ENCODE assay signal across 20 cellular contexts in genomic region chr17:14333506-14333905, GRCh38. TPM values are rescaled to one million over a fixed set of nuclear protein-coding genes. Genes with fewer than 3 reads are reported as not detected.
DNase-seq lines count a peak whose midpoint lies in the region; ATAC-seq, FAIRE-seq and TF ChIP-seq lines count a peak whose summit lies in the region.
"Had no signal": no experiment of that assay in that cellular context is flagged by ENCODE, and none has a peak within 500 bp of the region (broad histone marks: within the 10 kb centered on the region; RNA-seq: fewer than 3 reads in every experiment).

No MANE protein-coding gene starts in this region.

- no peak for ATAC-seq in natural killer cell
- ATAC-seq in natural killer cell treated with Interleukin-12 subunit alpha and Interleukin-12 subunit beta and Interleukin-15 and Interleukin-18, amount 100 ng/mL, for 72 hours: no peak
- ATAC-seq in effector memory CD8-positive, alpha-beta T cell (replicated peaks): no peak
- ATAC-seq in HG03025 (IDR thresholded peaks at IDR 0.05; ENCODE audit: low FRiP score, unreplicated experiment): no peak

- no peak overlapping the region for H3K9ac ChIP-seq in H9 (ENCODE audit: extremely low read depth, insufficient read length, low read length)
- H3K9ac ChIP-seq: GM23248, KMS-11 had no signal

- TF ChIP-seq CTCF in natural killer cell (IDR thresholded peaks at IDR 0.05) (no peak), H9 (conservative IDR thresholded peaks at IDR 0.05) (no peak), tibial nerve (IDR thresholded peaks at IDR 0.05) (no peak)

- H2BK120ac ChIP-seq in H9 (ENCODE audit: low read depth, low read length, poor library complexity, severe bottlenecking): no peak overlapping the region

- DNase-seq in natural killer cell: no peak
- no peak for DNase-seq in natural killer cell treated with Interleukin-12 subunit alpha and Interleukin-12 subunit beta and Interleukin-15 and Interleukin-18, amount 100 ng/mL, for 72 hours (ENCODE audit: low spot score)
- no peak for DNase-seq in H9
- no peak for DNase-seq in effector memory CD8-positive, alpha-beta T cell
- DNase-seq in GM12891 (ENCODE audit: insufficient read length, low spot score): no peak
- DNase-seq in tibial nerve (ENCODE audit: low spot score in 2 of 2): no peak
- DNase-seq: Caco-2, MV-4-11, NCI-H1417, NCI-H187, NCI-H2107, NCI-H510A, NCI-H748 treated with DMSO at 0.1 percent for 48 hours, Right ventricle myocardium superior had no signal

- H3K27ac ChIP-seq in H9 (ENCODE audit: insufficient read length, low read depth, low read length) (no peak overlapping the region), tibial nerve (no peak overlapping the region)
- H3K27ac ChIP-seq: C4-2B, GM23248, KMS-11 had no signal

- no peak overlapping the region for H4K5ac ChIP-seq in H9 (ENCODE audit: insufficient read length, low read depth, low read length)

- FAIRE-seq in GM12891 (lab: Jason Lieb, UNC): no peak
- FAIRE-seq: G401.6, RCC 7860 had no signal

- H3K79me1 ChIP-seq in H9 (ENCODE audit: insufficient read depth, low read depth, low read length, poor library complexity, severe bottlenecking): no peaks in the 10 kb centered on the region

- H3K4ac ChIP-seq in H9 (ENCODE audit: low read depth, low read length): no peak overlapping the region

- H3K4me3 Mint-ChIP-seq in natural killer cell (no peak overlapping the region), H9 (no peak overlapping the region)
- H3K4me3 Mint-ChIP-seq in natural killer cell treated with Interleukin-12 subunit alpha and Interleukin-12 subunit beta and Interleukin-15 and Interleukin-18, amount 100 ng/mL, for 72 hours: no peak overlapping the region
- no peak overlapping the region for H3K4me3 Mint-ChIP-seq in effector memory CD8-positive, alpha-beta T cell

- no peak for TF ChIP-seq POLR2A in GM12891 (IDR thresholded peaks at IDR 0.05; ENCODE audit: low read depth, low read length)
- no peak for TF ChIP-seq POLR2A in tibial nerve (IDR thresholded peaks at IDR 0.05)

- H3K14ac ChIP-seq in H9 (ENCODE audit: insufficient read depth, low read length): no peak overlapping the region

- H3K27ac Mint-ChIP-seq in natural killer cell (peak overlapping the region; percentile 45 to 78), H9 (no peak overlapping the region)
- peak overlapping the region in 1 of 2 donors; percentile 75 for H3K27ac Mint-ChIP-seq in natural killer cell treated with Interleukin-12 subunit alpha and Interleukin-12 subunit beta and Interleukin-15 and Interleukin-18, amount 100 ng/mL, for 72 hours
- peak overlapping the region; percentile 6 to 77 for H3K27ac Mint-ChIP-seq in effector memory CD8-positive, alpha-beta T cell

- intact Hi-C loops in natural killer cell (cut with micrococcal nuclease): no loop called here

- H2BK5ac ChIP-seq in H9 (ENCODE audit: insufficient read length, low read length): no peak overlapping the region

- no CpG with 5 or more reads among the region's 7 CpGs for WGBS in H9 (ENCODE audit: extremely low coverage, insufficient read length, low lambda C conversion rate)
- WGBS in tibial nerve, 2 donors: 92 to 96% methylated on average over 7 of the region's 7 CpGs

- H3K27me3 Mint-ChIP-seq in natural killer cell (ENCODE audit: low read depth in 2 of 2): no peaks in the 10 kb centered on the region
- H3K27me3 Mint-ChIP-seq in natural killer cell treated with Interleukin-12 subunit alpha and Interleukin-12 subunit beta and Interleukin-15 and Interleukin-18, amount 100 ng/mL, for 72 hours: no peaks in the 10 kb centered on the region
- peaks cover 10% of the 10 kb centered on the region for H3K27me3 Mint-ChIP-seq in H9 (ENCODE audit: low read depth)
- H3K27me3 Mint-ChIP-seq in effector memory CD8-positive, alpha-beta T cell: no peaks in the 10 kb centered on the region

- H3K4me1 Mint-ChIP-seq in natural killer cell (peaks cover 83 to 90% of the 10 kb centered on the region in 2 donors), H9 (peaks cover 49 to 58% of the 10 kb centered on the region in 2 experiments)
- H3K4me1 Mint-ChIP-seq in natural killer cell treated with Interleukin-12 subunit alpha and Interleukin-12 subunit beta and Interleukin-15 and Interleukin-18, amount 100 ng/mL, for 72 hours (ENCODE audit: low read depth in 2 of 2): peaks cover 59 to 70% of the 10 kb centered on the region in 2 donors
- H3K4me1 Mint-ChIP-seq in effector memory CD8-positive, alpha-beta T cell (ENCODE audit: low read depth in 2 of 2): peaks cover 50 to 56% of the 10 kb centered on the region in 2 donors

- no peak overlapping the region for H4K91ac ChIP-seq in H9 (ENCODE audit: insufficient read length, low read depth, low read length)

- H4K20me1 ChIP-seq in H9 (ENCODE audit: control insufficient read depth, insufficient read depth, insufficient read length): no peaks in the 10 kb centered on the region

- H3K4me3 ChIP-seq in tibial nerve: no peak overlapping the region
- H3K4me3 ChIP-seq: GM23248 had no signal

- peaks cover 14% of the 10 kb centered on the region; the same call in 1 of the 2 replicates for H3K4me1 ChIP-seq in H9 (ENCODE audit: insufficient read depth, low read length)
- H3K4me1 ChIP-seq in tibial nerve: no peaks in the 10 kb centered on the region
- H3K4me1 ChIP-seq: Caco-2 had no signal

- no peak overlapping the region for H2BK12ac ChIP-seq in H9 (ENCODE audit: insufficient read length, low read depth, low read length)

- peak overlapping the region; percentile 17 for H3K18ac ChIP-seq in H9 (ENCODE audit: insufficient read length, low read depth, low read length)

- no peak overlapping the region for H4K8ac ChIP-seq in H9 (replicated peaks; ENCODE audit: insufficient read length, low read depth, low read length)

- H3K27me3 ChIP-seq in H9 (ENCODE audit: insufficient read depth, low read length): no peaks in the 10 kb centered on the region
- no peaks in the 10 kb centered on the region for H3K27me3 ChIP-seq in tibial nerve

- H3K79me2 ChIP-seq in H9 (ENCODE audit: insufficient read depth, low read length): 0 out of 2 replicates have a peak, but pooled peaks cover 2% of the 10 kb centered on the region

- no peak overlapping the region for H2BK15ac ChIP-seq in H9 (ENCODE audit: low read depth, low read length)

- H2AK5ac ChIP-seq in H9 (ENCODE audit: insufficient read length, low read length): no peak overlapping the region

- H3K23ac ChIP-seq in H9 (ENCODE audit: insufficient read length, low read depth, low read length): no peak overlapping the region

- H3K36me3 Mint-ChIP-seq in natural killer cell: no peaks in the 10 kb centered on the region
- H3K36me3 Mint-ChIP-seq in natural killer cell treated with Interleukin-12 subunit alpha and Interleukin-12 subunit beta and Interleukin-15 and Interleukin-18, amount 100 ng/mL, for 72 hours: no peaks in the 10 kb centered on the region
- H3K36me3 Mint-ChIP-seq in H9 (ENCODE audit: insufficient read depth in 1 of 3, low read depth in 3 of 3): peaks cover 0 to 2% (median 0%) of the 10 kb centered on the region in 3 experiments; a peak in 2 of 7 replicates
- H3K36me3 Mint-ChIP-seq in effector memory CD8-positive, alpha-beta T cell (ENCODE audit: insufficient read depth): peaks cover 3% of the 10 kb centered on the region

- H2AFZ ChIP-seq in H9 (ENCODE audit: low read length): no peak overlapping the region
- H2AFZ ChIP-seq: GM23248 had no signal

- H3K9me3 Mint-ChIP-seq in natural killer cell: no peaks in the 10 kb centered on the region
- no peaks in the 10 kb centered on the region for H3K9me3 Mint-ChIP-seq in natural killer cell treated with Interleukin-12 subunit alpha and Interleukin-12 subunit beta and Interleukin-15 and Interleukin-18, amount 100 ng/mL, for 72 hours
- H3K9me3 Mint-ChIP-seq in H9: no peaks in the 10 kb centered on the region
- H3K9me3 Mint-ChIP-seq in effector memory CD8-positive, alpha-beta T cell: no peaks in the 10 kb centered on the region

- no peak overlapping the region for H2BK20ac ChIP-seq in H9 (ENCODE audit: low read depth, low read length, poor library complexity, severe bottlenecking)

- H3K9me3 ChIP-seq in H9 (ENCODE audit: control insufficient read depth, low read depth, low read length) (no peaks in the 10 kb centered on the region), tibial nerve (no peaks in the 10 kb centered on the region)
- H3K9me3 ChIP-seq: Caco-2 had no signal

- H3K56ac ChIP-seq in H9 (ENCODE audit: insufficient read length, low read depth, low read length): no peak overlapping the region

- H3K36me3 ChIP-seq in tibial nerve: no peaks in the 10 kb centered on the region

- H3T11ph ChIP-seq in H9 (ENCODE audit: low read length): no peak overlapping the region

- no peak overlapping the region for H3K4me2 ChIP-seq in H9 (ENCODE audit: insufficient read depth, insufficient read length, low read length)
- H3K4me2 ChIP-seq: KMS-11 had no signal

- no peak for TF ChIP-seq EP300 in tibial nerve (IDR thresholded peaks at IDR 0.05)

- H3K23me2 ChIP-seq in H9 (ENCODE audit: insufficient read length, low read depth, low read length, poor library complexity, severe bottlenecking): no peaks in the 10 kb centered on the region

TF ChIP-seq in GM12891, 5 proteins besides CTCF, POLR2A, EP300 and RAD21:
- TF ChIP-seq PAX5 (IDR thresholded peaks at IDR 0.05; ENCODE audit: insufficient read depth, low read length, severe bottlenecking): no peak
- TF ChIP-seq SPI1 (IDR thresholded peaks at IDR 0.05; ENCODE audit: low read depth, low read length): no peak
- TF ChIP-seq POLR2AphosphoS5 (IDR thresholded peaks at IDR 0.05; ENCODE audit: low read depth, low read length): no peak
- TF ChIP-seq POU2F2 (IDR thresholded peaks at IDR 0.05; ENCODE audit: low read depth, low read length): no peak
- TF ChIP-seq TAF1 (IDR thresholded peaks at IDR 0.05; ENCODE audit: low read depth, low read length): no peak

RNA-seq across cellular contexts. Expression of gene HS3ST3B1, which starts 32.6 kb away (rescaled TPM):
- total RNA-seq in natural killer cell (10 to 100 TPM; 14.1 to 18.6 (median 17.1) TPM), H9 (2021) (2.8 and 2.9 TPM in 2 replicates), tibial nerve (1 to 10 TPM in 2 of 4 donors, under 1 TPM in 2; 0.39 to 1.1 (median 0.97) TPM)
- total RNA-seq in natural killer cell treated with Interleukin-12 subunit alpha and Interleukin-12 subunit beta and Interleukin-15 and Interleukin-18, amount 100 ng/mL, for 72 hours: 10 to 100 TPM; 13.2 to 22.0 TPM
- 0.44 TPM for polyA plus RNA-seq in GM12891 (2012; ENCODE audit: low read depth, missing spikeins)

Comparison
In these comparisons a context has a peak if more than half of its experiments do, and no peak if none do; other contexts are left out.
1. H3K27ac Mint-ChIP-seq: peak in natural killer cell (2 of 2) and effector memory CD8-positive, alpha-beta T cell (2 of 2); none in H9 (0 of 3).